ENCODE assay signal across 6 cellular contexts in genomic region chr11:119101367-119101758, GRCh38. TPM values are rescaled to one million over a fixed set of nuclear protein-coding genes. Genes with fewer than 3 reads are reported as not detected.
DNase-seq lines count a peak whose midpoint lies in the region; ATAC-seq, FAIRE-seq and TF ChIP-seq lines count a peak whose summit lies in the region.

No MANE protein-coding gene starts in this region.

- ATAC-seq in HG03442 (IDR thresholded peaks at IDR 0.05; ENCODE audit: unreplicated experiment) = peak; percentile 2
- peak; percentile 37 for ATAC-seq in omental fat pad (ENCODE audit: low FRiP score)
- no peak for ATAC-seq in GM18870 (IDR thresholded peaks at IDR 0.05; ENCODE audit: unreplicated experiment)

- TF ChIP-seq CTCF in bronchial epithelial cell (IDR thresholded peaks at IDR 0.05; ENCODE audit: insufficient read depth, low read length, severe bottlenecking) = peak; percentile 15
- no peak for TF ChIP-seq CTCF in omental fat pad (IDR thresholded peaks at IDR 0.05)

- FAIRE-seq in bronchial epithelial cell (lab: Jason Lieb, UNC) = no peak

- H3K27me3 ChIP-seq in bronchial epithelial cell (ENCODE audit: control insufficient read depth, insufficient read depth, low read length) = no peaks in the 10 kb centered on the region

- peak overlapping the region; percentile 71 for H3K4me3 ChIP-seq in bronchial epithelial cell (ENCODE audit: low read depth, low read length)

- peaks cover 13% of the 10 kb centered on the region for H3K36me3 ChIP-seq in bronchial epithelial cell (ENCODE audit: control insufficient read depth, insufficient read depth, low read length)

- DNase-seq in GM19238 (ENCODE audit: insufficient read length, low spot score) = peak; percentile 32
- DNase-seq in bronchial epithelial cell (ENCODE audit: low read depth) = no peak
- no peak for DNase-seq in omental fat pad (ENCODE audit: low spot score)
- DNase-seq in DMS153 treated with DMSO at 0.1 percent for 48 hours (lab: John Stamatoyannopoulos, UW; ENCODE audit: unreplicated experiment) = no peak

RNA-seq across cellular contexts. Expression of gene DPAGT1, which starts 0.3 kb away (rescaled TPM):
- 9.5 and 12.1 TPM in 2 replicates for total RNA-seq in bronchial epithelial cell
- 10 to 100 TPM; 23.0 to 34.0 (median 28.5) TPM for total RNA-seq in omental fat pad

RNA-seq across cellular contexts. Expression of gene C2CD2L, which starts 5.8 kb away (rescaled TPM):
- total RNA-seq in bronchial epithelial cell (1.3 and 2.3 TPM in 2 replicates), omental fat pad (10 to 100 TPM in 1 of 4 donors, 1 to 10 TPM in 3; 8.2 to 10.7 (median 9.0) TPM)

RNA-seq across cellular contexts. Expression of gene HMBS, which starts 16.7 kb away (rescaled TPM):
- total RNA-seq in bronchial epithelial cell = 6.3 and 10.0 TPM in 2 replicates
- total RNA-seq in omental fat pad = 10 to 100 TPM in 1 of 4 donors, 1 to 10 TPM in 3; 7.2 to 11.7 (median 8.5) TPM

RNA-seq across cellular contexts. Expression of gene HINFP, which starts 20.0 kb away (rescaled TPM):
- total RNA-seq in bronchial epithelial cell (12.4 TPM in 2 replicates), omental fat pad (10 to 100 TPM; 10.2 to 31.0 (median 24.4) TPM)

RNA-seq across cellular contexts. Expression of gene VPS11, which starts 33.7 kb away (rescaled TPM):
- total RNA-seq in bronchial epithelial cell (24.5 and 27.0 TPM in 2 replicates), omental fat pad (10 to 100 TPM; 31.5 to 39.2 (median 32.7) TPM)
